Comparison of ENCODE assay signal across 10 cellular contexts in the genomic region with DNA sequence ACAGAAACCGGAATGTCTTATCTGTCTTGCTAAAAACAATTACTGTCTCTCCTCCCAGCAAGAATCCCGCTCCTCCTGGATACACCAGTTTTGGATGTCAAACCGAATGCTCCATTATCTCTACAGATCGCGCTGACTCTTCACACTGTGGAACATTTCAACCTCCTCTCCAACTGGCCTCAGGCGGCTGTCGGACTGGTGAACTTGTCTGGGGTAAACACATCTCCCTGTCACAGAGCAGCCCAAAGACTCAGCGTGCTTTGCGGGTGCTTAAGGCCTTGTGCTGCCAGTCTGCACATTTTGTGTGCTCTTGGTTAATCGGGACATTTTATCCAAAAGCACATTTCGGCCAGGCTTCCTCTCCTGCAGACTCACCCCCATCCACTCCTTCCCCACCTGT.
A peak's percentile ranks its signal among the peaks of the same experiment; 100 is the strongest.
DNase-seq lines count a peak whose midpoint lies in the region; ATAC-seq and TF ChIP-seq lines count a peak whose summit lies in the region.
"Had no signal": no experiment of that assay in that cellular context is flagged by ENCODE, and none has a peak within 500 bp of the region (broad histone marks: within the 10 kb centered on the region; RNA-seq: fewer than 3 reads in every experiment).

No MANE protein-coding gene starts in this region.

- H4K91ac ChIP-seq in mesenchymal stem cell (ENCODE audit: low read length), result no peak overlapping the region

- H3K27ac ChIP-seq in heart right ventricle, result peak overlapping the region in 8 of 10 donors; percentile 4 to 69 (median 27)
- H3K27ac ChIP-seq in heart left ventricle, result peak overlapping the region in 6 of 12 donors; percentile 36 to 74 (median 54)
- H3K27ac ChIP-seq in mesenchymal stem cell (ENCODE audit: low read length, poor library complexity, severe bottlenecking), result no peak overlapping the region
- H3K27ac ChIP-seq in upper lobe of right lung, result peak overlapping the region; percentile 72

- no peaks in the 10 kb centered on the region for H3K27me3 Mint-ChIP-seq in activated T-cell treated with anti-CD3 and anti-CD28 coated beads, Interleukin-2, amount 50 U/mL, for 24 hours
- H3K27me3 Mint-ChIP-seq in HFFc6 (ENCODE audit: insufficient read depth), result peaks cover 25% of the 10 kb centered on the region

- H3K9ac ChIP-seq in mesenchymal stem cell (ENCODE audit: low read length), result no peak overlapping the region

- no peak overlapping the region for H2BK15ac ChIP-seq in mesenchymal stem cell (ENCODE audit: low read depth, poor library complexity, severe bottlenecking)

- H2BK12ac ChIP-seq in mesenchymal stem cell (ENCODE audit: low read length in 2 of 2), result no peak overlapping the region

- H3K4me3 ChIP-seq in heart right ventricle (peak overlapping the region in 1 of 10 donors; percentile 2), heart left ventricle (no peak overlapping the region), mesenchymal stem cell (ENCODE audit: insufficient read depth in 1 of 2, low read depth in 1 of 2, low read length in 2 of 2) (no peak overlapping the region), upper lobe of right lung (no peak overlapping the region)

- ATAC-seq in heart right ventricle, result peak in 2 of 8 donors; percentile 11 to 21
- ATAC-seq in heart left ventricle, result no peak
- no peak for ATAC-seq in upper lobe of right lung
- no peak for ATAC-seq in HG03280 (IDR thresholded peaks at IDR 0.05; ENCODE audit: unreplicated experiment)
- ATAC-seq in GM21619 (IDR thresholded peaks at IDR 0.05; ENCODE audit: unreplicated experiment), result no peak

- no peaks in the 10 kb centered on the region for H3K9me3 ChIP-seq in heart right ventricle
- no peaks in the 10 kb centered on the region for H3K9me3 ChIP-seq in heart left ventricle
- H3K9me3 ChIP-seq in mesenchymal stem cell (ENCODE audit: control insufficient read depth, low read length), result no peaks in the 10 kb centered on the region
- H3K9me3 ChIP-seq in upper lobe of right lung, result no peaks in the 10 kb centered on the region

- TF ChIP-seq CTCF in heart right ventricle (IDR thresholded peaks at IDR 0.05), result no peak
- TF ChIP-seq CTCF in heart left ventricle (IDR thresholded peaks at IDR 0.05), result no peak
- TF ChIP-seq CTCF in upper lobe of right lung (IDR thresholded peaks at IDR 0.05), result no peak
- TF ChIP-seq CTCF in HFFc6 (IDR thresholded peaks at IDR 0.05), result no peak

- H3K4me2 ChIP-seq in mesenchymal stem cell (ENCODE audit: low read length, poor library complexity, severe bottlenecking), result no peak overlapping the region

- no peak overlapping the region for H2AK5ac ChIP-seq in mesenchymal stem cell (ENCODE audit: low read length, severe bottlenecking)

- no peak overlapping the region for H3K4ac ChIP-seq in mesenchymal stem cell (ENCODE audit: low read depth in 1 of 2, low read length in 2 of 2)

- H3K9me3 Mint-ChIP-seq in activated T-cell treated with anti-CD3 and anti-CD28 coated beads, Interleukin-2, amount 50 U/mL, for 24 hours, result no peaks in the 10 kb centered on the region
- no peaks in the 10 kb centered on the region for H3K9me3 Mint-ChIP-seq in HFFc6

- intact Hi-C loops in heart right ventricle (cut with DNase I), result loop anchor here in 4 of 10 donors (2.0 to 5.0 kb wide), 3 partner anchors 67 to 69 kb away; no protein-coding TSS in a partner anchor
- intact Hi-C loops in heart left ventricle (cut with DNase I), result loop anchor here in 2 of 10 donors (2.0 to 5.0 kb wide), 2 partner anchors 68 to 69 kb away; no protein-coding TSS in a partner anchor
- intact Hi-C loops in upper lobe of right lung (cut with DNase I), result no loop called here

- no peak for TF ChIP-seq POLR2A in heart left ventricle (IDR thresholded peaks at IDR 0.05)

- H3K27me3 ChIP-seq in heart right ventricle (no peaks in the 10 kb centered on the region), heart left ventricle (no peaks in the 10 kb centered on the region), mesenchymal stem cell (ENCODE audit: control insufficient read depth in 1 of 2, insufficient read depth in 1 of 2, low read length in 2 of 2) (peaks cover 0 to 6% of the 10 kb centered on the region in 2 experiments), upper lobe of right lung (no peaks in the 10 kb centered on the region)

- H2BK5ac ChIP-seq in mesenchymal stem cell (ENCODE audit: low read depth, low read length, poor library complexity, severe bottlenecking), result no peak overlapping the region

- peak overlapping the region in 1 of 2 experiments; percentile 38 for H3K18ac ChIP-seq in mesenchymal stem cell (ENCODE audit: low read depth in 1 of 2, low read length in 2 of 2)

- H2BK120ac ChIP-seq in mesenchymal stem cell (ENCODE audit: low read depth, low read length), result no peak overlapping the region

- H3K36me3 ChIP-seq in heart right ventricle (no peaks in the 10 kb centered on the region), heart left ventricle (no peaks in the 10 kb centered on the region), mesenchymal stem cell (ENCODE audit: control insufficient read depth in 1 of 2, insufficient read depth in 2 of 2, low read depth in 1 of 2, low read length in 2 of 2) (no peaks in the 10 kb centered on the region), upper lobe of right lung (no peaks in the 10 kb centered on the region)

- peaks cover 81% of the 10 kb centered on the region for H3K4me1 Mint-ChIP-seq in activated T-cell treated with anti-CD3 and anti-CD28 coated beads, Interleukin-2, amount 50 U/mL, for 24 hours (ENCODE audit: low read depth)
- peaks cover 19% of the 10 kb centered on the region for H3K4me1 Mint-ChIP-seq in HFFc6 (ENCODE audit: low read depth)

- H3K4me3 Mint-ChIP-seq in activated T-cell treated with anti-CD3 and anti-CD28 coated beads, Interleukin-2, amount 50 U/mL, for 24 hours, result peak overlapping the region; percentile 61
- H3K4me3 Mint-ChIP-seq in HFFc6, result no peak overlapping the region

- no peaks in the 10 kb centered on the region for H3K79me1 ChIP-seq in mesenchymal stem cell (replicated peaks; ENCODE audit: low read length, poor library complexity, severe bottlenecking)

- H2AFZ ChIP-seq in mesenchymal stem cell (ENCODE audit: low read depth, low read length), result no peak overlapping the region

- H3K14ac ChIP-seq in mesenchymal stem cell (ENCODE audit: low read length in 2 of 2), result no peak overlapping the region

- peaks cover 0 to 52% (median 43%) of the 10 kb centered on the region in 9 donors for H3K4me1 ChIP-seq in heart right ventricle
- peaks cover 0 to 53% (median 25%) of the 10 kb centered on the region in 12 donors for H3K4me1 ChIP-seq in heart left ventricle
- H3K4me1 ChIP-seq in mesenchymal stem cell (ENCODE audit: control insufficient read depth, insufficient read depth, low read depth, low read length), result peaks cover 9% of the 10 kb centered on the region
- H3K4me1 ChIP-seq in upper lobe of right lung, result peaks cover 50% of the 10 kb centered on the region

- no peak overlapping the region for H3K23ac ChIP-seq in mesenchymal stem cell (ENCODE audit: low read length in 2 of 2)

- no peaks in the 10 kb centered on the region for H3K36me3 Mint-ChIP-seq in activated T-cell treated with anti-CD3 and anti-CD28 coated beads, Interleukin-2, amount 50 U/mL, for 24 hours (ENCODE audit: low read depth)
- H3K36me3 Mint-ChIP-seq in HFFc6 (ENCODE audit: low read depth), result no peaks in the 10 kb centered on the region

- DNase-seq in heart right ventricle, result no peak
- no peak for DNase-seq in heart left ventricle
- no peak for DNase-seq in activated T-cell treated with anti-CD3 and anti-CD28 coated beads, Interleukin-2, amount 50 U/mL, for 24 hours
- DNase-seq in mesenchymal stem cell, result peak; percentile 1
- no peak for DNase-seq in upper lobe of right lung
- DNase-seq in HFFc6, result no peak
- DNase-seq: C1 segment of cervical spinal cord, NCI-H146 had no signal

- 52 to 68% methylated on average over 11 of the region's 11 CpGs for WGBS in heart right ventricle, 2 donors
- 56 to 70% (median 62%) methylated on average over 11 of the region's 11 CpGs for WGBS in heart left ventricle, 4 donors
- WGBS in mesenchymal stem cell, result 71% methylated on average over 11 of the region's 11 CpGs

- peak overlapping the region; percentile 95 for H3K27ac Mint-ChIP-seq in activated T-cell treated with anti-CD3 and anti-CD28 coated beads, Interleukin-2, amount 50 U/mL, for 24 hours
- H3K27ac Mint-ChIP-seq in HFFc6, result no peak overlapping the region

- peak overlapping the region; percentile 36 for H4K8ac ChIP-seq in mesenchymal stem cell (ENCODE audit: low read length)
